In genomic region chr10:12513775-12514663, GRCh38 we compare ENCODE assay signal across 16 cellular contexts.
DNase-seq lines count a peak whose midpoint lies in the region; ATAC-seq, FAIRE-seq and TF ChIP-seq lines count a peak whose summit lies in the region.
"Had no signal": no experiment of that assay in that cellular context is flagged by ENCODE, and none has a peak within 500 bp of the region (broad histone marks: within the 10 kb centered on the region; RNA-seq: fewer than 3 reads in every experiment).

No MANE protein-coding gene starts in this region.

- H3K27ac ChIP-seq in breast epithelium, result no peak overlapping the region
- H3K27ac ChIP-seq: gastroesophageal sphincter, KMS-11, ovary had no signal

- H3K9me3 ChIP-seq in breast epithelium, result no peaks in the 10 kb centered on the region
- H3K9me3 ChIP-seq: gastroesophageal sphincter, ovary had no signal

- peak overlapping the region in 1 of 2 donors; percentile 34 for H3K27ac Mint-ChIP-seq in stimulated activated naive CD8-positive, alpha-beta T cell treated with anti-CD3 and anti-CD28 coated beads, Interleukin-15, amount 100 ng/mL, for 72 hours

- H3K4me3 Mint-ChIP-seq in stimulated activated naive CD8-positive, alpha-beta T cell treated with anti-CD3 and anti-CD28 coated beads, Interleukin-15, amount 100 ng/mL, for 72 hours, result no peak overlapping the region

- no peak for DNase-seq in stimulated activated naive CD8-positive, alpha-beta T cell treated with anti-CD3 and anti-CD28 coated beads, Interleukin-15, amount 100 ng/mL, for 72 hours
- DNase-seq in stimulated activated naive CD8-positive, alpha-beta T cell treated with anti-CD3 and anti-CD28 coated beads, Interleukin-15, Interleukin-2, amounts not matched to agents 100 U/mL and 50 U/mL, for 24 hours, result no peak
- DNase-seq in NCI-H345 (lab: John Stamatoyannopoulos, UW) (peak; percentile 88), erythroblast (lab: John Stamatoyannopoulos, UW) (peak; percentile 28 to 54), breast epithelium (ENCODE audit: low spot score in 2 of 2) (no peak), H54 (ENCODE audit: insufficient read length, low spot score) (no peak)
- DNase-seq in central memory CD4-positive, alpha-beta T cell, result no peak
- DNase-seq: activated gamma-delta T cell; C1 segment of cervical spinal cord; ovary; stimulated activated CD4-positive, alpha-beta T cell treated with anti-CD3 and anti-CD28 coated beads, Interleukin-2, amount 100 ng/mL, for 24 hours had no signal

- peaks cover 18% of the 10 kb centered on the region for H3K4me1 Mint-ChIP-seq in stimulated activated naive CD8-positive, alpha-beta T cell treated with anti-CD3 and anti-CD28 coated beads, Interleukin-15, amount 100 ng/mL, for 72 hours

- TF ChIP-seq CTCF in breast epithelium (IDR thresholded peaks at IDR 0.05), result no peak

- H3K9me3 Mint-ChIP-seq in stimulated activated naive CD8-positive, alpha-beta T cell treated with anti-CD3 and anti-CD28 coated beads, Interleukin-15, amount 100 ng/mL, for 72 hours, result no peaks in the 10 kb centered on the region

- no peaks in the 10 kb centered on the region for H3K4me1 ChIP-seq in breast epithelium

- ATAC-seq in stimulated activated naive CD8-positive, alpha-beta T cell treated with anti-CD3 and anti-CD28 coated beads, Interleukin-15, amount 100 ng/mL, for 72 hours, result peak; percentile 18
- no peak for ATAC-seq in stimulated activated naive CD8-positive, alpha-beta T cell treated with anti-CD3 and anti-CD28 coated beads, Interleukin-15, Interleukin-2, amounts not matched to agents 100 U/mL and 50 U/mL, for 24 hours
- ATAC-seq in GM18861 (IDR thresholded peaks at IDR 0.05; ENCODE audit: unreplicated experiment), result no peak
- ATAC-seq: gastroesophageal sphincter, HCT116, Panc1 had no signal

- H3K4me3 ChIP-seq in breast epithelium, result no peak overlapping the region
- H3K4me3 ChIP-seq: gastroesophageal sphincter, ovary had no signal

- H3K27me3 Mint-ChIP-seq in stimulated activated naive CD8-positive, alpha-beta T cell treated with anti-CD3 and anti-CD28 coated beads, Interleukin-15, amount 100 ng/mL, for 72 hours, result no peaks in the 10 kb centered on the region

- no peaks in the 10 kb centered on the region for H3K36me3 ChIP-seq in breast epithelium
- H3K36me3 ChIP-seq: gastroesophageal sphincter, ovary had no signal

- no peak for TF ChIP-seq POLR2A in erythroblast (IDR thresholded peaks at IDR 0.05; ENCODE audit: low read length)
- TF ChIP-seq POLR2A in breast epithelium (IDR thresholded peaks at IDR 0.05), result no peak
- no peak for TF ChIP-seq POLR2A in H54 (IDR thresholded peaks at IDR 0.05; ENCODE audit: low read depth, low read length)

- no peak for FAIRE-seq in H54 (lab: Jason Lieb, UNC)

- no peaks in the 10 kb centered on the region for H3K27me3 ChIP-seq in breast epithelium
- H3K27me3 ChIP-seq: gastroesophageal sphincter, ovary had no signal

- intact Hi-C loops in breast epithelium (cut with DNase I; ENCODE audit: low total_unique reads), result no loop called here

Comparison
In these comparisons a context has a peak if more than half of its experiments do, and no peak if none do; other contexts are left out.
1. DNase-seq: peak in NCI-H345 (single experiment) and erythroblast (2 of 2); none in stimulated activated naive CD8-positive, alpha-beta T cell treated with anti-CD3 and anti-CD28 coated beads, Interleukin-15, amount 100 ng/mL, for 72 hours (0 of 2), stimulated activated naive CD8-positive, alpha-beta T cell treated with anti-CD3 and anti-CD28 coated beads, Interleukin-15, Interleukin-2, amounts not matched to agents 100 U/mL and 50 U/mL, for 24 hours (single experiment), central memory CD4-positive, alpha-beta T cell (single experiment), breast epithelium (0 of 2) and H54 (single experiment).